In the genomic region with DNA sequence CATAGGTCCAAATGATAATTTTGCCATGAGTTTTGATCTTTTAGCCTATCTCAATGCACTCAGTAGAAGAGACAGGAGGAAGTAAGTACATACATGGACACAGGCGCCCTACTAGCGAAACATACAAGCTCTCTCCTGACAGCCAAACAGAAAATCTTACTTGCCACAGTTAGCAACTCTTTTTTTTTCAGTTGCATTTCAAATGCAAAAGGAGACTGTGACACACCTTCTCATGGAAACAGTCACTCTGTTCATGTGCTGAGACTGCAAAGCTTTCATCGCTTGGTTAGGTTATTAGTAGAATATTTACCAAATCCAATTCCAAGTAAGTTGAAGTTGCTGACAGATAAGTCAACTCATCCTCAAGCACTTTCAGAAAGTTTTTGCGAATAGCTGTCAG, we compare ENCODE assay signal across 9 cellular contexts.
DNase-seq lines count a peak whose midpoint lies in the region; ATAC-seq and TF ChIP-seq lines count a peak whose summit lies in the region.
"Had no signal": no experiment of that assay in that cellular context is flagged by ENCODE, and none has a peak within 500 bp of the region (broad histone marks: within the 10 kb centered on the region; RNA-seq: fewer than 3 reads in every experiment).

No MANE protein-coding gene starts in this region.

- ATAC-seq in HG02885 (IDR thresholded peaks at IDR 0.05; ENCODE audit: poor library complexity, unreplicated experiment) (peak; percentile 3), activated B cell treated with CpG ODN at 0.5 μM for 24 hours (ENCODE audit: low read depth) (peak; percentile 28)

- H3K36me3 Mint-ChIP-seq in activated B cell treated with CpG ODN at 0.5 μM for 24 hours (ENCODE audit: low read depth), result peaks cover 12% of the 10 kb centered on the region
- peaks cover 2% of the 10 kb centered on the region for H3K36me3 Mint-ChIP-seq in type B pancreatic cell

- CTCF ChIA-PET in activated B cell treated with CpG ODN at 0.5 μM for 24 hours (lab: Charles Lee), result interaction anchor here (0.9 to 1.4 kb wide), 4 partner anchors 13 to 32 kb away, joined by 3 to 5 read pairs (median 4); no protein-coding TSS in a partner anchor

- H3K27ac ChIP-seq in ovary, result no peak overlapping the region
- H3K27ac ChIP-seq: epithelial cell of prostate had no signal

- POLR2A ChIA-PET in activated B cell treated with CpG ODN at 0.5 μM for 24 hours (lab: Charles Lee), result interaction anchor here (0.6 to 4.5 kb wide), 16 partner anchors 13 to 297 kb away, joined by 3 to 53 read pairs (median 4); a partner anchor contains a TSS

- peak overlapping the region; percentile 81 for H3K4me3 Mint-ChIP-seq in activated B cell treated with CpG ODN at 0.5 μM for 24 hours
- no peak overlapping the region for H3K4me3 Mint-ChIP-seq in type B pancreatic cell

- H3K27me3 Mint-ChIP-seq in activated B cell treated with CpG ODN at 0.5 μM for 24 hours (no peaks in the 10 kb centered on the region), type B pancreatic cell (no peaks in the 10 kb centered on the region)

- peaks cover 88% of the 10 kb centered on the region for H3K4me1 Mint-ChIP-seq in activated B cell treated with CpG ODN at 0.5 μM for 24 hours
- H3K4me1 Mint-ChIP-seq in type B pancreatic cell (ENCODE audit: unreplicated experiment), result peaks cover 19% of the 10 kb centered on the region

- no peaks in the 10 kb centered on the region for H3K9me3 Mint-ChIP-seq in activated B cell treated with CpG ODN at 0.5 μM for 24 hours
- no peaks in the 10 kb centered on the region for H3K9me3 Mint-ChIP-seq in type B pancreatic cell

- peak overlapping the region; percentile 93 for H3K27ac Mint-ChIP-seq in activated B cell treated with CpG ODN at 0.5 μM for 24 hours
- H3K27ac Mint-ChIP-seq in type B pancreatic cell, result no peak overlapping the region

- H3K27me3 ChIP-seq in ovary, result no peaks in the 10 kb centered on the region

- H3K9me3 ChIP-seq in ovary, result no peaks in the 10 kb centered on the region

- no peak overlapping the region for H3K4me3 ChIP-seq in ovary

- TF ChIP-seq CTCF in activated B cell treated with CpG ODN at 0.5 μM for 24 hours (IDR thresholded peaks at IDR 0.05), result no peak
- TF ChIP-seq CTCF in ovary (IDR thresholded peaks at IDR 0.05), result no peak
- no peak for TF ChIP-seq CTCF in type B pancreatic cell (conservative IDR thresholded peaks at IDR 0.05)

- no peak for TF ChIP-seq EP300 in ovary (IDR thresholded peaks at IDR 0.05)

- no peak for TF ChIP-seq POLR2A in ovary (IDR thresholded peaks at IDR 0.05)

- intact Hi-C loops in activated B cell treated with CpG ODN at 0.5 μM for 24 hours (cut with micrococcal nuclease) (loop anchor here (1.0 kb wide), 6 partner anchors 8 to 276 kb away; no protein-coding TSS in a partner anchor), ovary (cut with DNase I) (no loop called here)

- H3K36me3 ChIP-seq in ovary, result no peaks in the 10 kb centered on the region

- DNase-seq in stimulated activated CD4-positive, alpha-beta T cell treated with anti-CD3 and anti-CD28 coated beads, Interleukin-15, amount 100 ng/mL, for 24 hours, result peak; percentile 42
- DNase-seq in stimulated activated CD4-positive, alpha-beta T cell treated with anti-CD3 and anti-CD28 coated beads, Interleukin-4, amount 100 ng/mL, for 4 hours, result no peak
- DNase-seq in activated B cell treated with CpG ODN at 0.5 μM for 24 hours, result no peak
- DNase-seq in RKO (ENCODE audit: low spot score), result no peak
- no peak for DNase-seq in NCI-H446 (lab: John Stamatoyannopoulos, UW)
- no peak for DNase-seq in ovary
- no peak for DNase-seq in type B pancreatic cell (ENCODE audit: extremely low spot score, unreplicated experiment)

- H3K4me1 ChIP-seq in ovary (ENCODE audit: insufficient read depth), result no peaks in the 10 kb centered on the region

- WGBS in ovary, 3 donors, result 96 to 97% (median 97%) methylated on average over 4 of the region's 4 CpGs
